In genomic region chr10:104681485-104681884, GRCh38 we compare ENCODE assay signal across 19 cellular contexts. TPM values are rescaled to one million over a fixed set of nuclear protein-coding genes. Genes with fewer than 3 reads are reported as not detected.
DNase-seq lines count a peak whose midpoint lies in the region; ATAC-seq and TF ChIP-seq lines count a peak whose summit lies in the region.
"Had no signal": no experiment of that assay in that cellular context is flagged by ENCODE, and none has a peak within 500 bp of the region (broad histone marks: within the 10 kb centered on the region; RNA-seq: fewer than 3 reads in every experiment).

No MANE protein-coding gene starts in this region.

- H3K4me3 ChIP-seq in iPS-18c (ENCODE audit: insufficient read depth, low read depth, low read length) (peak overlapping the region; percentile 47; the same call in 1 of the 2 replicates), retinal pigment epithelial cell (ENCODE audit: low read length) (peak overlapping the region; percentile 44), upper lobe of left lung (peak overlapping the region in 2 of 4 donors; percentile 25 to 34)
- H3K4me3 ChIP-seq: ovary had no signal

- no peak overlapping the region for H2BK5ac ChIP-seq in H9 (ENCODE audit: insufficient read length, low read length)

- no peak overlapping the region for H2BK20ac ChIP-seq in H9 (ENCODE audit: low read depth, low read length, poor library complexity, severe bottlenecking)

- no peaks in the 10 kb centered on the region for H3K79me1 ChIP-seq in H9 (ENCODE audit: insufficient read depth, low read depth, low read length, poor library complexity, severe bottlenecking)

- ATAC-seq in upper lobe of left lung (ENCODE audit: low FRiP score in 2 of 2) = no peak
- ATAC-seq in stimulated activated naive CD8-positive, alpha-beta T cell treated with anti-CD3 and anti-CD28 coated beads, Interleukin-15, Interleukin-2, amounts not matched to agents 100 U/mL and 50 U/mL, for 24 hours = no peak
- ATAC-seq: activated naive CD8-positive, alpha-beta T cell treated with anti-CD3 and anti-CD28 coated beads, Interleukin-2, amount 50 U/mL, for 24 hours; stimulated activated memory B cell treated with anti-CD40 and anti-IgM and Interleukin-4, amounts not matched to agents 10 μg/mL and 1 μg/mL and 100 μg/mL, for 72 hours had no signal

- H3K23me2 ChIP-seq in H9 (ENCODE audit: insufficient read length, low read depth, low read length, poor library complexity, severe bottlenecking) = peaks cover 6% of the 10 kb centered on the region

- H3K27ac ChIP-seq in H9 (ENCODE audit: insufficient read length, low read depth, low read length) (no peak overlapping the region), upper lobe of left lung (no peak overlapping the region)
- H3K27ac ChIP-seq: foreskin keratinocyte, ovary, spleen had no signal

- H2AFZ ChIP-seq in H9 (ENCODE audit: low read length) = no peak overlapping the region

- DNase-seq in H9 = no peak
- DNase-seq in retinal pigment epithelial cell (ENCODE audit: low read depth) = no peak
- no peak for DNase-seq in activated effector memory CD4-positive, alpha-beta T cell treated with anti-CD3 and anti-CD28 coated beads, Interleukin-2, amount 50 U/mL, for 16 hours
- no peak for DNase-seq in upper lobe of left lung
- no peak for DNase-seq in stimulated activated naive CD8-positive, alpha-beta T cell treated with anti-CD3 and anti-CD28 coated beads, Interleukin-15, Interleukin-2, amounts not matched to agents 100 U/mL and 50 U/mL, for 24 hours
- no peak for DNase-seq in DMS 273 (lab: John Stamatoyannopoulos, UW; ENCODE audit: unreplicated experiment)
- DNase-seq: activated CD4-positive, alpha-beta memory T cell treated with anti-CD3 and anti-CD28 coated beads for 36 hours; activated naive CD8-positive, alpha-beta T cell treated with anti-CD3 and anti-CD28 coated beads, Interleukin-2, amount 50 U/mL, for 24 hours; mesenchymal stem cell; NCI-H226; NK-92 treated with Interleukin-12 subunit alpha and Interleukin-12 subunit beta, amount 100 ng/mL, for 24 hours; RPMI8226; spleen had no signal

- peak overlapping the region; percentile 66 for H3K4me2 ChIP-seq in H9 (ENCODE audit: insufficient read depth, insufficient read length, low read length)

- no peak overlapping the region for H3T11ph ChIP-seq in H9 (ENCODE audit: low read length)

- no peak overlapping the region for H3K18ac ChIP-seq in H9 (ENCODE audit: insufficient read length, low read depth, low read length)

- no peak overlapping the region for H3K27ac Mint-ChIP-seq in H9
- peak overlapping the region in 3 of 5 experiments; percentile 78 to 93 (median 81) for H3K27ac Mint-ChIP-seq in brain
- H3K27ac Mint-ChIP-seq: activated CD4-positive, alpha-beta memory T cell treated with anti-CD3 and anti-CD28 coated beads for 36 hours; activated naive CD8-positive, alpha-beta T cell treated with anti-CD3 and anti-CD28 coated beads, Interleukin-2, amount 50 U/mL, for 24 hours; activated T-helper 1 cell treated with anti-CD3 and anti-CD28 coated beads, Interleukin-12 subunit alpha, Interleukin-12 subunit beta, Interleukin-2, Interleukin-4 antibody, amounts not matched to agents 30 ng/mL and 10 ng/mL and 1 ng/mL, durations not matched to agents 14 hours and 24 hours and 36 hours; stimulated activated memory B cell treated with anti-CD40 and anti-IgM and Interleukin-4, amounts not matched to agents 10 μg/mL and 1 μg/mL and 100 μg/mL, for 72 hours had no signal

- TF ChIP-seq EP300 in upper lobe of left lung (IDR thresholded peaks at IDR 0.05) = no peak

- TF ChIP-seq CTCF in H9 (conservative IDR thresholded peaks at IDR 0.05) (no peak), brain (conservative IDR thresholded peaks at IDR 0.05) (no peak), retinal pigment epithelial cell (conservative IDR thresholded peaks at IDR 0.05; ENCODE audit: low read depth, low read length) (no peak), upper lobe of left lung (IDR thresholded peaks at IDR 0.05) (no peak)

- H3K27me3 ChIP-seq in H9 (ENCODE audit: insufficient read depth, low read length) (no peaks in the 10 kb centered on the region), upper lobe of left lung (no peaks in the 10 kb centered on the region)
- H3K27me3 ChIP-seq: foreskin keratinocyte, ovary had no signal

- H3K56ac ChIP-seq in H9 (ENCODE audit: insufficient read length, low read depth, low read length) = no peak overlapping the region

- H4K91ac ChIP-seq in H9 (ENCODE audit: insufficient read length, low read depth, low read length) = no peak overlapping the region

- H3K9ac ChIP-seq in H9 (ENCODE audit: extremely low read depth, insufficient read length, low read length) = no peak overlapping the region

- no peak overlapping the region for H2BK15ac ChIP-seq in H9 (ENCODE audit: low read depth, low read length)

- H3K23ac ChIP-seq in H9 (ENCODE audit: insufficient read length, low read depth, low read length) = no peak overlapping the region

- H4K8ac ChIP-seq in H9 (replicated peaks; ENCODE audit: insufficient read length, low read depth, low read length) = no peak overlapping the region

- no peaks in the 10 kb centered on the region for H3K36me3 ChIP-seq in upper lobe of left lung
- H3K36me3 ChIP-seq: ovary, spleen had no signal

- H3K27me3 Mint-ChIP-seq in H9 (ENCODE audit: low read depth) (peaks cover 61% of the 10 kb centered on the region), brain (peaks cover 19% of the 10 kb centered on the region)

- WGBS in H9 (ENCODE audit: extremely low coverage, insufficient read length, low lambda C conversion rate) = no CpG with 5 or more reads among the region's 2 CpGs
- WGBS in upper lobe of left lung, 2 donors = 94% methylated on average over 2 of the region's 2 CpGs

- H3K4me3 Mint-ChIP-seq in H9 = peak overlapping the region; percentile 77 to 79
- H3K4me3 Mint-ChIP-seq in brain = peak overlapping the region; percentile 76 to 90 (median 86)
- H3K4me3 Mint-ChIP-seq: activated CD4-positive, alpha-beta memory T cell treated with anti-CD3 and anti-CD28 coated beads for 36 hours; activated naive CD8-positive, alpha-beta T cell treated with anti-CD3 and anti-CD28 coated beads, Interleukin-2, amount 50 U/mL, for 24 hours; activated T-helper 1 cell treated with anti-CD3 and anti-CD28 coated beads, Interleukin-12 subunit alpha, Interleukin-12 subunit beta, Interleukin-2, Interleukin-4 antibody, amounts not matched to agents 30 ng/mL and 10 ng/mL and 1 ng/mL, durations not matched to agents 14 hours and 24 hours and 36 hours; stimulated activated memory B cell treated with anti-CD40 and anti-IgM and Interleukin-4, amounts not matched to agents 10 μg/mL and 1 μg/mL and 100 μg/mL, for 72 hours had no signal

- H3K4me1 Mint-ChIP-seq in H9 (peaks cover 7 to 8% of the 10 kb centered on the region in 2 experiments; a peak in 3 of 4 replicates), brain (peaks cover 5% of the 10 kb centered on the region)
- H3K4me1 Mint-ChIP-seq: activated naive CD8-positive, alpha-beta T cell treated with anti-CD3 and anti-CD28 coated beads, Interleukin-2, amount 50 U/mL, for 24 hours; stimulated activated memory B cell treated with anti-CD40 and anti-IgM and Interleukin-4, amounts not matched to agents 10 μg/mL and 1 μg/mL and 100 μg/mL, for 72 hours had no signal

- no peak overlapping the region for H3K14ac ChIP-seq in H9 (ENCODE audit: insufficient read depth, low read length)

- H2BK120ac ChIP-seq in H9 (ENCODE audit: low read depth, low read length, poor library complexity, severe bottlenecking) = no peak overlapping the region

- no peaks in the 10 kb centered on the region for H3K79me2 ChIP-seq in H9 (ENCODE audit: insufficient read depth, low read length)

- H3K9me3 Mint-ChIP-seq in H9 (no peaks in the 10 kb centered on the region), brain (peaks cover 0 to 3% (median 0%) of the 10 kb centered on the region in 5 experiments)
- H3K9me3 Mint-ChIP-seq: activated CD4-positive, alpha-beta memory T cell treated with anti-CD3 and anti-CD28 coated beads for 36 hours; activated naive CD8-positive, alpha-beta T cell treated with anti-CD3 and anti-CD28 coated beads, Interleukin-2, amount 50 U/mL, for 24 hours; activated T-helper 1 cell treated with anti-CD3 and anti-CD28 coated beads, Interleukin-12 subunit alpha, Interleukin-12 subunit beta, Interleukin-2, Interleukin-4 antibody, amounts not matched to agents 30 ng/mL and 10 ng/mL and 1 ng/mL, durations not matched to agents 14 hours and 24 hours and 36 hours; stimulated activated memory B cell treated with anti-CD40 and anti-IgM and Interleukin-4, amounts not matched to agents 10 μg/mL and 1 μg/mL and 100 μg/mL, for 72 hours had no signal

- H3K4me1 ChIP-seq in H9 (ENCODE audit: insufficient read depth, low read length) (no peaks in the 10 kb centered on the region), upper lobe of left lung (no peaks in the 10 kb centered on the region)
- H3K4me1 ChIP-seq: foreskin keratinocyte, spleen had no signal

- H2BK12ac ChIP-seq in H9 (ENCODE audit: insufficient read length, low read depth, low read length) = no peak overlapping the region

- TF ChIP-seq POLR2A in upper lobe of left lung (IDR thresholded peaks at IDR 0.05) = no peak

- H2AK5ac ChIP-seq in H9 (ENCODE audit: insufficient read length, low read length) = no peak overlapping the region

- no peaks in the 10 kb centered on the region for H3K9me3 ChIP-seq in H9 (ENCODE audit: control insufficient read depth, low read depth, low read length)
- no peaks in the 10 kb centered on the region for H3K9me3 ChIP-seq in iPS-18c (ENCODE audit: control insufficient read depth, insufficient read depth, low read length)
- no peaks in the 10 kb centered on the region for H3K9me3 ChIP-seq in upper lobe of left lung
- H3K9me3 ChIP-seq: ovary, spleen had no signal

- H4K5ac ChIP-seq in H9 (ENCODE audit: insufficient read length, low read depth, low read length) = no peak overlapping the region

- H3K36me3 Mint-ChIP-seq in H9 (ENCODE audit: insufficient read depth in 1 of 3, low read depth in 3 of 3) = no peaks in the 10 kb centered on the region
- H3K36me3 Mint-ChIP-seq in brain = no peaks in the 10 kb centered on the region
- H3K36me3 Mint-ChIP-seq: activated CD4-positive, alpha-beta memory T cell treated with anti-CD3 and anti-CD28 coated beads for 36 hours; stimulated activated memory B cell treated with anti-CD40 and anti-IgM and Interleukin-4, amounts not matched to agents 10 μg/mL and 1 μg/mL and 100 μg/mL, for 72 hours had no signal

- H4K20me1 ChIP-seq in H9 (ENCODE audit: control insufficient read depth, insufficient read depth, insufficient read length) = no peaks in the 10 kb centered on the region

- H3K4ac ChIP-seq in H9 (ENCODE audit: low read depth, low read length) = no peak overlapping the region

RNA-seq across cellular contexts. Expression of gene SORCS3, which starts 40.4 kb away (rescaled TPM):
- total RNA-seq in H9 (2021) (0.04 and 0.18 TPM in 2 replicates), upper lobe of left lung (not detected)
- polyA plus RNA-seq in brain (ENCODE audit: insufficient read depth, low read depth, low replicate concordance) = 0.88 TPM
- total RNA-seq: activated CD4-positive, alpha-beta memory T cell treated with anti-CD3 and anti-CD28 coated beads for 36 hours; activated T-helper 1 cell treated with anti-CD3 and anti-CD28 coated beads, Interleukin-12 subunit alpha, Interleukin-12 subunit beta, Interleukin-2, Interleukin-4 antibody, amounts not matched to agents 30 ng/mL and 10 ng/mL and 1 ng/mL, durations not matched to agents 14 hours and 24 hours and 36 hours; foreskin keratinocyte had no signal
- polyA plus RNA-seq: foreskin keratinocyte, spleen had no signal

Comparison
In these comparisons a context has a peak if more than half of its experiments do, and no peak if none do; other contexts are left out.
1. H3K27ac Mint-ChIP-seq: peak in brain (3 of 5); none in H9 (0 of 3).